ENCODE assay signal across 21 cellular contexts in genomic region chr11:64648551-64648950, GRCh38. TPM values are rescaled to one million over a fixed set of nuclear protein-coding genes. Genes with fewer than 3 reads are reported as not detected.
"Had no signal": no experiment of that assay in that cellular context is flagged by ENCODE, and none has a peak within 500 bp of the region (broad histone marks: within the 10 kb centered on the region; RNA-seq: fewer than 3 reads in every experiment).

No MANE protein-coding gene starts in this region.

- H3K9me3 ChIP-seq: MG63, SJSA1 had no signal

- H3K4me3 ChIP-seq: MG63, SJSA1, SK-N-MC had no signal

- H3K27ac ChIP-seq: SJSA1, SK-N-MC had no signal

- DNase-seq: KBM-7, MG63, NCI-H1092, NCI-H1105 treated with DMSO at 0.1 percent for 48 hours, NCI-H1417 treated with DMSO at 0.1 percent for 48 hours, NCI-H1694 treated with DMSO at 0.1 percent for 48 hours, NCI-H1930, NCI-H2081, NCI-H2107, NCI-H2227 treated with DMSO at 0.1 percent for 48 hours, NCI-H69, NCI-H774, Right ventricle myocardium superior, RPMI8226, SIG-M5 had no signal

- FAIRE-seq: RCC 7860 had no signal

- H3K36me3 ChIP-seq: MG63, SJSA1 had no signal

- H3K4me1 ChIP-seq: SJSA1 had no signal

RNA-seq across cellular contexts. Expression of gene SLC22A12, which starts 57.5 kb away (rescaled TPM):
- total RNA-seq: HT-29, LHCN-M2, NCI-H460, Right ventricle myocardium superior, SJSA1 had no signal
